Comparison of ENCODE assay signal across 1 cellular context in genomic region chr14:51538973-51539372, GRCh38.
TF ChIP-seq lines count a peak whose summit lies in the region.

No MANE protein-coding gene starts in this region.

TF ChIP-seq in HCT116, 20 proteins besides CTCF, POLR2A, EP300 and RAD21 (continued from another document):
- no peak for TF ChIP-seq ZBTB33 (IDR thresholded peaks at IDR 0.05; ENCODE audit: extremely low read depth, insufficient replicate concordance, low read length)
- TF ChIP-seq POLR2AphosphoS5 (IDR thresholded peaks at IDR 0.05; ENCODE audit: low read depth, low read length) = no peak
- no peak for TF ChIP-seq FOSL1 (IDR thresholded peaks at IDR 0.05; ENCODE audit: low read depth)
- TF ChIP-seq SIN3A (IDR thresholded peaks at IDR 0.05; ENCODE audit: low read depth) = no peak
